Comparison of ENCODE assay signal across 1 cellular context in the genomic region with DNA sequence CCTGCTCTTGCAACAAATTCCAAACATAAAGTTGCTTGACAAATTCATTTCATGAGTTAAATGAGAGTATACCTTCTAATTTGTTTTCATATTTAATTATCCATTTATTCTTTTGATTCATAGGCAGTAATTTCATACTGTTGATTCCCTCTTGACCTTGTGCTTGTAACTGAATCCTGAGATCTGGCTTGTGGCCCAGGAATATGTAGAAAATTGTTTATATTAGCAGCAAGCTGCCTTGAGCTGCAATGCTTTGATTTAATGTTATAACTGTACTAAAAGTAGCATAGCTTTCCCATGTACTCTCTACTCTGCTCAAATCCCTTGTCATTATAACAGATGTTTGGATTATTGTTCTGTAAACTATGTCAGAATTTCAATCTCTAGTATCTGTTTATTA.
TF ChIP-seq lines count a peak whose summit lies in the region.

No MANE protein-coding gene starts in this region.

TF ChIP-seq in GM12878, 131 proteins besides CTCF, POLR2A, EP300 and RAD21 (continued from another document):
- TF ChIP-seq, protein P1, sequence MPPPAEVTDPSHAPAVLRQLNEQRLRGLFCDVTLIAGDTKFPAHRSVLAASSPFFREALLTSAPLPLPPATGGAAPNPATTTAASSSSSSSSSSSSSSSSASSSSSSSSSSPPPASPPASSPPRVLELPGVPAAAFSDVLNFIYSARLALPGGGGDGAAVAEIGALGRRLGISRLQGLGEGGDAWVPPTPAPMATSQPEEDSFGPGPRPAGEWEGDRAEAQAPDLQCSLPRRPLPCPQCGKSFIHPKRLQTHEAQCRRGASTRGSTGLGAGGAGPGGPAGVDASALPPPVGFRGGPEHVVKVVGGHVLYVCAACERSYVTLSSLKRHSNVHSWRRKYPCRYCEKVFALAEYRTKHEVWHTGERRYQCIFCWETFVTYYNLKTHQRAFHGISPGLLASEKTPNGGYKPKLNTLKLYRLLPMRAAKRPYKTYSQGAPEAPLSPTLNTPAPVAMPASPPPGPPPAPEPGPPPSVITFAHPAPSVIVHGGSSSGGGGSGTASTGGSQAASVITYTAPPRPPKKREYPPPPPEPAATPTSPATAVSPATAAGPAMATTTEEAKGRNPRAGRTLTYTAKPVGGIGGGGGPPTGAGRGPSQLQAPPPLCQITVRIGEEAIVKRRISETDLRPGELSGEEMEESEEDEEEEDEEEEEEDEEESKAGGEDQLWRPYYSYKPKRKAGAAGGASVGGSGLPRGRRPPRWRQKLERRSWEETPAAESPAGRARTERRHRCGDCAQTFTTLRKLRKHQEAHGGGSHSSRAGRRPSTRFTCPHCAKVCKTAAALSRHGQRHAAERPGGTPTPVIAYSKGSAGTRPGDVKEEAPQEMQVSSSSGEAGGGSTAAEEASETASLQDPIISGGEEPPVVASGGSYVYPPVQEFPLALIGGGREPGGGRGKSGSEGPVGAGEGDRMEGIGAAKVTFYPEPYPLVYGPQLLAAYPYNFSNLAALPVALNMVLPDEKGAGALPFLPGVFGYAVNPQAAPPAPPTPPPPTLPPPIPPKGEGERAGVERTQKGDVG (CRISPR knock-in tag; IDR thresholded peaks at IDR 0.05), result no peak
- no peak for TF ChIP-seq SRF (IDR thresholded peaks at IDR 0.05; ENCODE audit: low read depth in 2 of 2, low read length in 2 of 2)
- TF ChIP-seq ZNF274 (IDR thresholded peaks at IDR 0.05; ENCODE audit: insufficient read depth, insufficient read length), result no peak
- no peak for TF ChIP-seq CBX3 (IDR thresholded peaks at IDR 0.05; ENCODE audit: borderline replicate concordance, low read depth)
- TF ChIP-seq, protein P2, sequence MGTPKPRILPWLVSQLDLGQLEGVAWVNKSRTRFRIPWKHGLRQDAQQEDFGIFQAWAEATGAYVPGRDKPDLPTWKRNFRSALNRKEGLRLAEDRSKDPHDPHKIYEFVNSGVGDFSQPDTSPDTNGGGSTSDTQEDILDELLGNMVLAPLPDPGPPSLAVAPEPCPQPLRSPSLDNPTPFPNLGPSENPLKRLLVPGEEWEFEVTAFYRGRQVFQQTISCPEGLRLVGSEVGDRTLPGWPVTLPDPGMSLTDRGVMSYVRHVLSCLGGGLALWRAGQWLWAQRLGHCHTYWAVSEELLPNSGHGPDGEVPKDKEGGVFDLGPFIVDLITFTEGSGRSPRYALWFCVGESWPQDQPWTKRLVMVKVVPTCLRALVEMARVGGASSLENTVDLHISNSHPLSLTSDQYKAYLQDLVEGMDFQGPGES (IDR thresholded peaks at IDR 0.05), result no peak
- TF ChIP-seq SMAD1 (IDR thresholded peaks at IDR 0.05; ENCODE audit: low read depth, partially characterized antibody), result no peak
- TF ChIP-seq BRCA1 (IDR thresholded peaks at IDR 0.05; ENCODE audit: low read depth, low read length), result no peak
- TF ChIP-seq RB1 (IDR thresholded peaks at IDR 0.05; ENCODE audit: borderline replicate concordance), result no peak
- TF ChIP-seq, protein P3, sequence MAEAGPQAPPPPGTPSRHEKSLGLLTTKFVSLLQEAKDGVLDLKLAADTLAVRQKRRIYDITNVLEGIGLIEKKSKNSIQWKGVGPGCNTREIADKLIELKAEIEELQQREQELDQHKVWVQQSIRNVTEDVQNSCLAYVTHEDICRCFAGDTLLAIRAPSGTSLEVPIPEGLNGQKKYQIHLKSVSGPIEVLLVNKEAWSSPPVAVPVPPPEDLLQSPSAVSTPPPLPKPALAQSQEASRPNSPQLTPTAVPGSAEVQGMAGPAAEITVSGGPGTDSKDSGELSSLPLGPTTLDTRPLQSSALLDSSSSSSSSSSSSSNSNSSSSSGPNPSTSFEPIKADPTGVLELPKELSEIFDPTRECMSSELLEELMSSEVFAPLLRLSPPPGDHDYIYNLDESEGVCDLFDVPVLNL (IDR thresholded peaks at IDR 0.05; ENCODE audit: low read depth, low read length), result no peak
- TF ChIP-seq RBBP5 (conservative IDR thresholded peaks at IDR 0.05), result no peak
- no peak for TF ChIP-seq CEBPB (IDR thresholded peaks at IDR 0.05; ENCODE audit: borderline replicate concordance in 1 of 2, low read depth in 2 of 2, low read length in 2 of 2)
- no peak for TF ChIP-seq MYC (IDR thresholded peaks at IDR 0.05; ENCODE audit: insufficient read depth, insufficient read length, insufficient replicate concordance, low read length, severe bottlenecking)
- TF ChIP-seq CREB1 (IDR thresholded peaks at IDR 0.05; ENCODE audit: low read depth), result no peak
